Comparison of ENCODE assay signal across 21 cellular contexts in genomic region chr11:72818971-72819370, GRCh38.
"Had no signal": no experiment of that assay in that cellular context is flagged by ENCODE, and none has a peak within 500 bp of the region (broad histone marks: within the 10 kb centered on the region; RNA-seq: fewer than 3 reads in every experiment).

No MANE protein-coding gene starts in this region.

- H3K27ac ChIP-seq: left lung, psoas muscle, sigmoid colon, stomach, thoracic aorta, WERI-Rb-1 had no signal

- H3K9me3 Mint-ChIP-seq: activated naive CD4-positive, alpha-beta T cell treated with anti-CD3 and anti-CD28 coated beads, Interleukin-2, amount 50 U/mL, for 24 hours; naive thymus-derived CD8-positive, alpha-beta T cell had no signal

- H3K9ac ChIP-seq: SK-N-SH had no signal

- DNase-seq: activated CD4-positive, alpha-beta T cell treated with anti-CD3 and anti-CD28 coated beads for 4 hours; activated CD8-positive, alpha-beta memory T cell treated with anti-CD3 and anti-CD28 coated beads for 24 hours; central memory CD4-positive, alpha-beta T cell; cortex of kidney; effector CD4-positive, alpha-beta T cell; foreskin fibroblast; hippocampal formation; kidney; left lung; mammary epithelial cell; mucosa of descending colon; naive thymus-derived CD8-positive, alpha-beta T cell; psoas muscle; sigmoid colon; SK-N-SH; spleen; stomach; T-helper 1 cell; WERI-Rb-1 had no signal

- ATAC-seq: left lung; mucosa of descending colon; naive thymus-derived CD8-positive, alpha-beta T cell; psoas muscle had no signal

- H3K4me2 ChIP-seq: SK-N-SH had no signal

- H3K4me3 Mint-ChIP-seq: activated naive CD4-positive, alpha-beta T cell treated with anti-CD3 and anti-CD28 coated beads, Interleukin-2, amount 50 U/mL, for 24 hours had no signal

- H3K27me3 ChIP-seq: left lung, sigmoid colon, spleen, stomach had no signal

- H3K27me3 Mint-ChIP-seq: activated naive CD4-positive, alpha-beta T cell treated with anti-CD3 and anti-CD28 coated beads, Interleukin-2, amount 50 U/mL, for 24 hours; naive thymus-derived CD8-positive, alpha-beta T cell had no signal

- H3K4me3 ChIP-seq: left lung, mucosa of descending colon, psoas muscle, sigmoid colon, spleen, stomach, thoracic aorta had no signal

- H3K9me3 ChIP-seq: left lung, mucosa of descending colon, psoas muscle, sigmoid colon, SK-N-SH, spleen, stomach, thoracic aorta had no signal
